In the genomic region with DNA sequence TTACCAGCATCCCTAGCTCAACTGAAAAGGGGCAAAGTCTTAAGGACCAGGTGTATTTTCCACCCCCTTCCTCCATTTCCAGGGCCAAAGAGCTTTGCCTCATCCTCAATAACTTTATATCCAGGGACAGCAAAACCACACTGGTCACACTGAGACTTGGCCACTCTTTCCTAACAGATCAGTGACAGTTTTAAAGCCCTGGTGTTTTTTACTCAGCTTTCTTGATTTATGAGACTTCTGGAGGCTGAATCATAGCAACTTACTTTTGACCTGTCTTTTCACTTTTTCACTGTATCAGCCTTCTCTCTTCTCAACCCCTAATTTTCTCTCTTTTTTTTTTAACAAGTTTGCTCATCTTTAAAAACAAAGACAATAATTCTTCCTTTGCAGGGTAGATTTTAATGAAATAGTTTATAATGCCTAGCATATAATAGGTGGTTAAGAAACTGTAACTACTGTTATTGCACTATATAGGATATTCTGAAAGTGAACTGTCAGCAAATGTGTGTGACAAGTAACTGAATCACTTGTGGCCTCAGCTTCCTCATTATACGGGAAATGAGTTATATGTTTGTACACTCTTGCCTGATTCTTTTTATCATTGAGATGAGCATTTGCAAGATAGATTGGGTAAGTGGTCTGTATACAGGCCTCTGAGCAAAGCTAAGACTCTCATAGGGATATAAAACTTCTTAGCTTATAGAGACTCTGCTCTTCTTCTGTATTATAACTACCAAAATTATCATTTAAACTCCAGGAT, we compare ENCODE assay signal across 9 cellular contexts. TPM values are rescaled to one million over a fixed set of nuclear protein-coding genes. Genes with fewer than 3 reads are reported as not detected.
DNase-seq lines count a peak whose midpoint lies in the region; ATAC-seq and TF ChIP-seq lines count a peak whose summit lies in the region.
"Had no signal": no experiment of that assay in that cellular context is flagged by ENCODE, and none has a peak within 500 bp of the region (broad histone marks: within the 10 kb centered on the region; RNA-seq: fewer than 3 reads in every experiment).

No MANE protein-coding gene starts in this region.

- H3K9me3 Mint-ChIP-seq in activated CD8-positive, alpha-beta T cell treated with anti-CD3 and anti-CD28 coated beads for 36 hours = no peaks in the 10 kb centered on the region
- H3K9me3 Mint-ChIP-seq in activated CD8-positive, alpha-beta T cell treated with anti-CD3 and anti-CD28 coated beads, Interleukin-2, amount 10 ng/mL, durations not matched to agents 7 days and 5 days (ENCODE audit: insufficient read depth) = no peaks in the 10 kb centered on the region
- no peaks in the 10 kb centered on the region for H3K9me3 Mint-ChIP-seq in T-helper 2 cell treated with Interferon-gamma antibody and Interleukin-4, amounts not matched to agents 5 μg/mL and 100 μg/mL, for 36 hours

- CTCF ChIA-PET in activated CD8-positive, alpha-beta T cell treated with anti-CD3 and anti-CD28 coated beads for 36 hours (lab: Charles Lee) = interaction anchor here (0.9 to 1.6 kb wide), 3 partner anchors 9 to 490 kb away, joined by 3 to 7 read pairs (median 3); no protein-coding TSS in a partner anchor
- CTCF ChIA-PET in activated CD8-positive, alpha-beta T cell treated with anti-CD3 and anti-CD28 coated beads, Interleukin-2, amount 10 ng/mL, durations not matched to agents 7 days and 5 days (lab: Charles Lee) = interaction anchor here (1.5 kb wide), 1 partner anchor 490 kb away, joined by 4 read pairs; no protein-coding TSS in a partner anchor

- peaks cover 12% of the 10 kb centered on the region for H3K4me1 Mint-ChIP-seq in activated CD8-positive, alpha-beta T cell treated with anti-CD3 and anti-CD28 coated beads for 36 hours (ENCODE audit: low read depth)
- H3K4me1 Mint-ChIP-seq in activated CD8-positive, alpha-beta T cell treated with anti-CD3 and anti-CD28 coated beads, Interleukin-2, amount 10 ng/mL, durations not matched to agents 7 days and 5 days (ENCODE audit: low read depth) = peaks cover 16% of the 10 kb centered on the region
- H3K4me1 Mint-ChIP-seq in T-helper 2 cell treated with Interferon-gamma antibody and Interleukin-4, amounts not matched to agents 5 μg/mL and 100 μg/mL, for 36 hours (ENCODE audit: low read depth) = peaks cover 31% of the 10 kb centered on the region

- DNase-seq in activated CD8-positive, alpha-beta T cell treated with anti-CD3 and anti-CD28 coated beads for 36 hours = no peak
- no peak for DNase-seq in activated CD8-positive, alpha-beta T cell treated with anti-CD3 and anti-CD28 coated beads, Interleukin-2, amount 10 ng/mL, durations not matched to agents 7 days and 5 days
- no peak for DNase-seq in T-helper 2 cell treated with Interferon-gamma antibody and Interleukin-4, amounts not matched to agents 5 μg/mL and 100 μg/mL, for 36 hours (ENCODE audit: low spot score)
- no peak for DNase-seq in smooth muscle cell (lab: John Stamatoyannopoulos, UW; ENCODE audit: unreplicated experiment)
- DNase-seq in DMS 273 treated with DMSO at 0.1 percent for 48 hours (lab: John Stamatoyannopoulos, UW) = no peak
- DNase-seq in transverse colon = no peak
- DNase-seq: T-helper 9 cell had no signal

- WGBS in smooth muscle cell (ENCODE audit: low lambda C conversion rate) = 7% methylated on average over 1 of the region's 1 CpG
- WGBS in transverse colon (ENCODE audit: low coverage in 1 of 2), 2 donors = 3 to 60% methylated on average over 1 of the region's 1 CpG

- no peaks in the 10 kb centered on the region for H3K79me2 ChIP-seq in smooth muscle cell (ENCODE audit: low read depth)

- TF ChIP-seq EP300 in transverse colon (IDR thresholded peaks at IDR 0.05; ENCODE audit: low read depth) = no peak

- H3F3A ChIP-seq in smooth muscle cell (ENCODE audit: low read depth) = peaks cover 7% of the 10 kb centered on the region

- H3K4me2 ChIP-seq in smooth muscle cell = peak overlapping the region; percentile 26

- no peaks in the 10 kb centered on the region for H3K9me3 ChIP-seq in smooth muscle cell (replicated peaks; ENCODE audit: low read depth)
- H3K9me3 ChIP-seq in transverse colon = no peaks in the 10 kb centered on the region

- ATAC-seq in activated CD8-positive, alpha-beta T cell treated with anti-CD3 and anti-CD28 coated beads for 36 hours = peak; percentile 62
- no peak for ATAC-seq in activated CD8-positive, alpha-beta T cell treated with anti-CD3 and anti-CD28 coated beads, Interleukin-2, amount 10 ng/mL, durations not matched to agents 7 days and 5 days
- peak; percentile 50 for ATAC-seq in HG03175 (IDR thresholded peaks at IDR 0.05; ENCODE audit: unreplicated experiment)
- ATAC-seq in HG03097 (IDR thresholded peaks at IDR 0.05; ENCODE audit: low FRiP score, unreplicated experiment) = no peak

- TF ChIP-seq POLR2A in transverse colon (IDR thresholded peaks at IDR 0.05) = no peak

- H3K27ac Mint-ChIP-seq in activated CD8-positive, alpha-beta T cell treated with anti-CD3 and anti-CD28 coated beads for 36 hours = no peak overlapping the region
- no peak overlapping the region for H3K27ac Mint-ChIP-seq in activated CD8-positive, alpha-beta T cell treated with anti-CD3 and anti-CD28 coated beads, Interleukin-2, amount 10 ng/mL, durations not matched to agents 7 days and 5 days
- H3K27ac Mint-ChIP-seq in T-helper 2 cell treated with Interferon-gamma antibody and Interleukin-4, amounts not matched to agents 5 μg/mL and 100 μg/mL, for 36 hours = peak overlapping the region; percentile 62

- no peak for TF ChIP-seq CTCF in activated CD8-positive, alpha-beta T cell treated with anti-CD3 and anti-CD28 coated beads for 36 hours (IDR thresholded peaks at IDR 0.05)
- no peak for TF ChIP-seq CTCF in smooth muscle cell (IDR thresholded peaks at IDR 0.05; ENCODE audit: borderline replicate concordance, insufficient read depth, poor library complexity, severe bottlenecking)
- no peak for TF ChIP-seq CTCF in transverse colon (IDR thresholded peaks at IDR 0.05)

- POLR2A ChIA-PET in activated CD8-positive, alpha-beta T cell treated with anti-CD3 and anti-CD28 coated beads for 36 hours (lab: Charles Lee) = no interaction called here
- POLR2A ChIA-PET in activated CD8-positive, alpha-beta T cell treated with anti-CD3 and anti-CD28 coated beads, Interleukin-2, amount 10 ng/mL, durations not matched to agents 7 days and 5 days (lab: Charles Lee) = no interaction called here

- H4K20me1 ChIP-seq in smooth muscle cell (ENCODE audit: low read depth) = no peaks in the 10 kb centered on the region

- H2AFZ ChIP-seq in smooth muscle cell (ENCODE audit: low read depth) = peak overlapping the region; percentile 6

- H3K27ac ChIP-seq in smooth muscle cell (ENCODE audit: low read depth) = peak overlapping the region; percentile 44
- no peak overlapping the region for H3K27ac ChIP-seq in transverse colon

- no peaks in the 10 kb centered on the region for H3K27me3 ChIP-seq in smooth muscle cell (ENCODE audit: low read depth)
- H3K27me3 ChIP-seq in transverse colon = no peaks in the 10 kb centered on the region

- H3K4me1 ChIP-seq in smooth muscle cell (ENCODE audit: low read depth) = no peaks in the 10 kb centered on the region
- H3K4me1 ChIP-seq in transverse colon = no peaks in the 10 kb centered on the region

- H3K9ac ChIP-seq in smooth muscle cell (ENCODE audit: low read depth) = peak overlapping the region; percentile 4

- no peaks in the 10 kb centered on the region for H3K36me3 Mint-ChIP-seq in activated CD8-positive, alpha-beta T cell treated with anti-CD3 and anti-CD28 coated beads for 36 hours (ENCODE audit: low read depth)
- no peaks in the 10 kb centered on the region for H3K36me3 Mint-ChIP-seq in activated CD8-positive, alpha-beta T cell treated with anti-CD3 and anti-CD28 coated beads, Interleukin-2, amount 10 ng/mL, durations not matched to agents 7 days and 5 days (ENCODE audit: low read depth)
- peaks cover 1% of the 10 kb centered on the region for H3K36me3 Mint-ChIP-seq in T-helper 2 cell treated with Interferon-gamma antibody and Interleukin-4, amounts not matched to agents 5 μg/mL and 100 μg/mL, for 36 hours (ENCODE audit: low read depth)

- in situ Hi-C loops in transverse colon (cut with MboI; ENCODE audit: low pct_ligation_motif_present in 1 of 4, low pct_unique_long_range_greater_than_20kb in 1 of 4, low sequenced_read_pairs in 3 of 4) = loop anchor here in 2 of 4 donors (25.0 kb wide), 2 partner anchors 470 to 495 kb away; no protein-coding TSS in a partner anchor

- H3K36me3 ChIP-seq in smooth muscle cell (ENCODE audit: low read depth) (no peaks in the 10 kb centered on the region), transverse colon (no peaks in the 10 kb centered on the region)

- intact Hi-C loops in activated CD8-positive, alpha-beta T cell treated with anti-CD3 and anti-CD28 coated beads for 36 hours (cut with micrococcal nuclease) = no loop called here
- intact Hi-C loops in transverse colon (cut with DNase I; ENCODE audit: low total_unique reads) = no loop called here

- H3K27me3 Mint-ChIP-seq in activated CD8-positive, alpha-beta T cell treated with anti-CD3 and anti-CD28 coated beads for 36 hours = peaks cover 3% of the 10 kb centered on the region
- peaks cover 3% of the 10 kb centered on the region for H3K27me3 Mint-ChIP-seq in activated CD8-positive, alpha-beta T cell treated with anti-CD3 and anti-CD28 coated beads, Interleukin-2, amount 10 ng/mL, durations not matched to agents 7 days and 5 days (ENCODE audit: low read depth)
- no peaks in the 10 kb centered on the region for H3K27me3 Mint-ChIP-seq in T-helper 2 cell treated with Interferon-gamma antibody and Interleukin-4, amounts not matched to agents 5 μg/mL and 100 μg/mL, for 36 hours (ENCODE audit: low read depth)

- no peak overlapping the region for H3K4me3 ChIP-seq in smooth muscle cell
- H3K4me3 ChIP-seq in transverse colon = no peak overlapping the region

- no peak overlapping the region for H3K4me3 Mint-ChIP-seq in activated CD8-positive, alpha-beta T cell treated with anti-CD3 and anti-CD28 coated beads for 36 hours
- no peak overlapping the region for H3K4me3 Mint-ChIP-seq in activated CD8-positive, alpha-beta T cell treated with anti-CD3 and anti-CD28 coated beads, Interleukin-2, amount 10 ng/mL, durations not matched to agents 7 days and 5 days
- no peak overlapping the region for H3K4me3 Mint-ChIP-seq in T-helper 2 cell treated with Interferon-gamma antibody and Interleukin-4, amounts not matched to agents 5 μg/mL and 100 μg/mL, for 36 hours

RNA-seq across cellular contexts. Expression of a gene that starts 19.7 kb away (rescaled TPM):
- total RNA-seq in activated CD8-positive, alpha-beta T cell treated with anti-CD3 and anti-CD28 coated beads for 36 hours = not detected
- not detected for total RNA-seq in activated CD8-positive, alpha-beta T cell treated with anti-CD3 and anti-CD28 coated beads, Interleukin-2, amount 10 ng/mL, durations not matched to agents 7 days and 5 days
- total RNA-seq in smooth muscle cell (0.58 and 1.3 TPM in 2 replicates), transverse colon (under 1 TPM in 2 of 4 donors, not detected in 2; 0.48 to 0.96 TPM)
- polyA plus RNA-seq in smooth muscle cell = not detected in 2 replicates

Comparison
In these comparisons a context has a peak if more than half of its experiments do, and no peak if none do; other contexts are left out.
1. ATAC-seq: peak in activated CD8-positive, alpha-beta T cell treated with anti-CD3 and anti-CD28 coated beads for 36 hours (single experiment) and HG03175 (single experiment); none in activated CD8-positive, alpha-beta T cell treated with anti-CD3 and anti-CD28 coated beads, Interleukin-2, amount 10 ng/mL, durations not matched to agents 7 days and 5 days (single experiment) and HG03097 (single experiment).